In genomic region chr1:224170748-224171478, GRCh38 we compare ENCODE assay signal across 8 cellular contexts. TPM values are rescaled to one million over a fixed set of nuclear protein-coding genes. Genes with fewer than 3 reads are reported as not detected.
A peak's percentile ranks its signal among the peaks of the same experiment; 100 is the strongest.
DNase-seq lines count a peak whose midpoint lies in the region; ATAC-seq, FAIRE-seq and TF ChIP-seq lines count a peak whose summit lies in the region.

No MANE protein-coding gene starts in this region.

- BruUV-seq in Calu3 (replicated peaks; lab: Mats Ljungman, UMichigan) = no TSS peak

- H3K27me3 Mint-ChIP-seq in Calu3 (ENCODE audit: unreplicated experiment) = no peaks in the 10 kb centered on the region
- H3K27me3 Mint-ChIP-seq in activated T-helper 2 cell treated with anti-CD3 and anti-CD28 coated beads, Interferon-gamma antibody, Interleukin-2, Interleukin-4, amounts not matched to agents 10 μg/mL and 5 μg/mL and 100 μg/mL, durations not matched to agents 14 hours and 24 hours and 36 hours (ENCODE audit: low read depth) = peaks cover 7% of the 10 kb centered on the region

- no peaks in the 10 kb centered on the region for H3K9me3 ChIP-seq in kidney (ENCODE audit: control insufficient read depth in 1 of 2, low read length in 2 of 2)

- no peaks in the 10 kb centered on the region for H4K20me1 ChIP-seq in KMS-11 (ENCODE audit: insufficient read depth)

- no peaks in the 10 kb centered on the region for H3K4me1 ChIP-seq in KMS-11 (ENCODE audit: low read depth, poor library complexity, severe bottlenecking)
- H3K4me1 ChIP-seq in kidney (ENCODE audit: control insufficient read depth in 1 of 2, insufficient read depth in 1 of 2, low read depth in 1 of 2, low read length in 2 of 2) = no peaks in the 10 kb centered on the region

- peak overlapping the region; percentile 19 for H3K27ac Mint-ChIP-seq in Calu3 (ENCODE audit: unreplicated experiment)
- H3K27ac Mint-ChIP-seq in activated T-helper 2 cell treated with anti-CD3 and anti-CD28 coated beads, Interferon-gamma antibody, Interleukin-2, Interleukin-4, amounts not matched to agents 10 μg/mL and 5 μg/mL and 100 μg/mL, durations not matched to agents 14 hours and 24 hours and 36 hours = peak overlapping the region; percentile 52

- no peak overlapping the region for H3K4me3 Mint-ChIP-seq in Calu3 (ENCODE audit: low read depth, unreplicated experiment)
- H3K4me3 Mint-ChIP-seq in activated T-helper 2 cell treated with anti-CD3 and anti-CD28 coated beads, Interferon-gamma antibody, Interleukin-2, Interleukin-4, amounts not matched to agents 10 μg/mL and 5 μg/mL and 100 μg/mL, durations not matched to agents 14 hours and 24 hours and 36 hours (ENCODE audit: low read depth) = peak overlapping the region; percentile 18

- no peaks in the 10 kb centered on the region for H3K79me2 ChIP-seq in KMS-11 (ENCODE audit: insufficient read depth, low read depth)

- no peaks in the 10 kb centered on the region for H3K9me3 Mint-ChIP-seq in Calu3 (ENCODE audit: low read depth, unreplicated experiment)
- peaks cover 13% of the 10 kb centered on the region for H3K9me3 Mint-ChIP-seq in activated T-helper 2 cell treated with anti-CD3 and anti-CD28 coated beads, Interferon-gamma antibody, Interleukin-2, Interleukin-4, amounts not matched to agents 10 μg/mL and 5 μg/mL and 100 μg/mL, durations not matched to agents 14 hours and 24 hours and 36 hours

- H3K36me3 Mint-ChIP-seq in Calu3 (ENCODE audit: insufficient read depth, unreplicated experiment) = peaks cover 5% of the 10 kb centered on the region
- peaks cover 14% of the 10 kb centered on the region for H3K36me3 Mint-ChIP-seq in activated T-helper 2 cell treated with anti-CD3 and anti-CD28 coated beads, Interferon-gamma antibody, Interleukin-2, Interleukin-4, amounts not matched to agents 10 μg/mL and 5 μg/mL and 100 μg/mL, durations not matched to agents 14 hours and 24 hours and 36 hours (ENCODE audit: low read depth)

- no peak overlapping the region for H2AFZ ChIP-seq in KMS-11 (ENCODE audit: low read depth)

- H3K36me3 ChIP-seq in KMS-11 (ENCODE audit: insufficient read depth) (no peaks in the 10 kb centered on the region), kidney (ENCODE audit: control insufficient read depth in 1 of 2, insufficient read depth in 2 of 2, low read length in 2 of 2) (no peaks in the 10 kb centered on the region)

- H3K27ac ChIP-seq in KMS-11 = no peak overlapping the region
- H3K27ac ChIP-seq in kidney (ENCODE audit: low read depth in 2 of 2, low read length in 2 of 2) = no peak overlapping the region
- no peak overlapping the region for H3K27ac ChIP-seq in caudate nucleus (ENCODE audit: low read depth, low read length)

- H3K9ac ChIP-seq in KMS-11 = no peak overlapping the region
- H3K9ac ChIP-seq in kidney (ENCODE audit: low read length in 2 of 2) = no peak overlapping the region

- no peak overlapping the region for H3K4me3 ChIP-seq in KMS-11 (IDR thresholded peaks at IDR 0.05; ENCODE audit: insufficient read depth, low read depth, low read length)
- no peak overlapping the region for H3K4me3 ChIP-seq in kidney (ENCODE audit: low read length in 2 of 2)

- no peak for FAIRE-seq in kidney (lab: Jason Lieb, UNC)

- TF ChIP-seq CTCF in Calu3 (IDR thresholded peaks at IDR 0.05; ENCODE audit: unreplicated experiment) (peak; percentile 29), KMS-11 (conservative IDR thresholded peaks at IDR 0.05; ENCODE audit: low read depth, low read length) (peak; percentile 44; the same call in 1 of the 2 replicates), kidney (IDR thresholded peaks at IDR 0.05; ENCODE audit: borderline replicate concordance, extremely low read depth, insufficient read depth) (peak; percentile 56)

- intact Hi-C loops in Calu3 (cut with micrococcal nuclease; ENCODE audit: unreplicated experiment) (no loop called here), kidney (cut with DNase I) (no loop called here)
- intact Hi-C loops in activated T-helper 2 cell treated with anti-CD3 and anti-CD28 coated beads, Interferon-gamma antibody, Interleukin-2, Interleukin-4, amounts not matched to agents 10 μg/mL and 5 μg/mL and 100 μg/mL, durations not matched to agents 14 hours and 24 hours and 36 hours (cut with micrococcal nuclease) = no loop called here

- CTCF ChIA-PET in Calu3 (lab: Charles Lee) = interaction anchor here (0.6 kb wide), 1 partner anchor 8 kb away, joined by 3 read pairs; no protein-coding TSS in a partner anchor

- peak; percentile 36 for DNase-seq in Calu3
- DNase-seq in activated T-helper 2 cell treated with anti-CD3 and anti-CD28 coated beads, Interferon-gamma antibody, Interleukin-2, Interleukin-4, amounts not matched to agents 10 μg/mL and 5 μg/mL and 100 μg/mL, durations not matched to agents 14 hours and 24 hours and 36 hours (ENCODE audit: low spot score) = peak; percentile 21
- DNase-seq in kidney = no peak
- DNase-seq in caudate nucleus (lab: John Stamatoyannopoulos, UW) = no peak

- ATAC-seq in GM21786 (IDR thresholded peaks at IDR 0.05; ENCODE audit: unreplicated experiment) = no peak
- ATAC-seq in GM21723 (IDR thresholded peaks at IDR 0.05; ENCODE audit: unreplicated experiment) = no peak
- no peak for ATAC-seq in GM18868 (IDR thresholded peaks at IDR 0.05; ENCODE audit: unreplicated experiment)

- H3K4me1 Mint-ChIP-seq in Calu3 (ENCODE audit: low read depth, unreplicated experiment) = peaks cover 22% of the 10 kb centered on the region
- peaks cover 30% of the 10 kb centered on the region for H3K4me1 Mint-ChIP-seq in activated T-helper 2 cell treated with anti-CD3 and anti-CD28 coated beads, Interferon-gamma antibody, Interleukin-2, Interleukin-4, amounts not matched to agents 10 μg/mL and 5 μg/mL and 100 μg/mL, durations not matched to agents 14 hours and 24 hours and 36 hours (ENCODE audit: low read depth)

- H3K27me3 ChIP-seq in KMS-11 (ENCODE audit: insufficient read depth, low read depth) = no peaks in the 10 kb centered on the region

- H3K4me2 ChIP-seq in KMS-11 = no peak overlapping the region

RNA-seq across cellular contexts. Expression of gene DEGS1, which starts 12.1 kb away (rescaled TPM):
- total RNA-seq in Calu3 (2022) (58.1 and 72.5 TPM in 2 replicates), kidney (83.1 TPM)
- total RNA-seq in activated T-helper 2 cell treated with anti-CD3 and anti-CD28 coated beads, Interferon-gamma antibody, Interleukin-2, Interleukin-4, amounts not matched to agents 10 μg/mL and 5 μg/mL and 100 μg/mL, durations not matched to agents 14 hours and 24 hours and 36 hours = 49.7 and 51.1 TPM in 2 replicates
- 32.5 TPM for polyA plus RNA-seq in kidney (ENCODE audit: insufficient read depth, low read depth, low replicate concordance)

RNA-seq across cellular contexts. Expression of gene FBXO28, which starts 57.0 kb away (rescaled TPM):
- total RNA-seq in Calu3 (2022) (100 and 101 TPM in 2 replicates), kidney (31.4 TPM)
- total RNA-seq in activated T-helper 2 cell treated with anti-CD3 and anti-CD28 coated beads, Interferon-gamma antibody, Interleukin-2, Interleukin-4, amounts not matched to agents 10 μg/mL and 5 μg/mL and 100 μg/mL, durations not matched to agents 14 hours and 24 hours and 36 hours = 22.9 and 24.3 TPM in 2 replicates
- polyA plus RNA-seq in kidney (ENCODE audit: insufficient read depth, low read depth, low replicate concordance) = 8.8 TPM

Comparison
In these comparisons a context has a peak if more than half of its experiments do, and no peak if none do; other contexts are left out.
1. DNase-seq: peak in Calu3 (single experiment) and activated T-helper 2 cell treated with anti-CD3 and anti-CD28 coated beads, Interferon-gamma antibody, Interleukin-2, Interleukin-4, amounts not matched to agents 10 μg/mL and 5 μg/mL and 100 μg/mL, durations not matched to agents 14 hours and 24 hours and 36 hours (single experiment); none in kidney (single experiment) and caudate nucleus (0 of 61).
2. Peak in every context shown above with its lines, with median percentiles within 50 percentile points of each other: CTCF ChIP-seq.